In the genomic region with DNA sequence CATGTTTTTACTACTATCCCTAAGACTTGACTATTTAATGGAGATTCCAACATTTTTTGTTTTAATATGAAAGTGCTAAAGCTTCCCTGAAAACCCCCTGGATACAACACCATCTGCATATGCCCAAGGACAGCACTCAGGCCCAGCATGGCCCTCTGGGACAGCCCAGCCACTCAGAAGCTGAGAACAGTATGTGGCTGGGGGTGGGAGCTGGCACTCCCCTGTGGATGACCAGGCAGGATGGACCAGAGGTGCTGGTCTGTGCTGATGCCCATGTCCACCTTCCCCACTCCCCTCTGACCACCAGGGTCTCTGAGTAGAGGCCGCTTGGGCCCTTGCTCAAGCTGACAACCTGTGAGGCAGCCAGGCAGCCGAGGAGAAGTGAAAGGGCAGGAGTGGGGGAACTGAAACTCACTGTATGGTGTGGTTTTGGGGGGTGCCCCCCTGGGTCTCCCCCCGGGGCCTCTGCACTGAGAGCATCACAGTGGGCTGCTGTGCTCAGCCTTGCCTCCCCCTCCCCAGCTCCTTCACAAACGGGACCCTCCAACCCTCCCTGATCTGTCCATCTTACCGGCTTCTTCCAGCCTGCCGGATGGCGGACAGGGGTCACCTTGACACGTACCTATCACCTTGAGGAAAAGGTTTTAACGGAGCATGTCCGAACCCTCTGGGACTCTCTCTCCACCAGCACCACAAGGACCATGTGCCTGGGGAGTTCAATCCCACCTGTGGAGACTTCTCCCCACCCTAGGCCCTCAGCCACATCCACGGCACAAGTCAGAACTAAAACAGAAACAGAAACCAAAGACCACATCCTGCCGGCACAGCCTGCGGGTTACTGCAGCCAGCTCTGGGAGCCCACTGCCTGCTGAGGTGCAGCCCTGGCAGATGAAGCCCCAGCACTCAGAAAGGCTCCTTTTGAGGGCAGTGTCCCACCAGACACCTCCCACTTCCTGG, we compare ENCODE assay signal across 1 cellular context.
TF ChIP-seq lines count a peak whose summit lies in the region.

A gene (minus strand): TSS at position 785 of the 957 bp plus-strand sequence. CDS start 14,798 bp downstream, outside the sequence.

TF ChIP-seq in GM23338, 12 proteins besides CTCF, POLR2A, EP300 and RAD21 (continued from another document):
- TF ChIP-seq ZNF331 (CRISPR knock-in tag; IDR thresholded peaks at IDR 0.05; ENCODE audit: low read depth) = no peak
- no peak for TF ChIP-seq NANOG (IDR thresholded peaks at IDR 0.05; ENCODE audit: borderline replicate concordance)
- TF ChIP-seq STAT1 (IDR thresholded peaks at IDR 0.05; ENCODE audit: unreplicated experiment) = no peak
- no peak for TF ChIP-seq JUNB (IDR thresholded peaks at IDR 0.05; ENCODE audit: unreplicated experiment)
- TF ChIP-seq CREB1 (CRISPR knock-in tag; IDR thresholded peaks at IDR 0.05; ENCODE audit: low read depth) = no peak
- TF ChIP-seq POLR2AphosphoS5 (IDR thresholded peaks at IDR 0.05; ENCODE audit: low read depth) = no peak
- no peak for TF ChIP-seq EZH2phosphoT487 (IDR thresholded peaks at IDR 0.05; ENCODE audit: unreplicated experiment)
- no peak for TF ChIP-seq ZNF114 (CRISPR knock-in tag; IDR thresholded peaks at IDR 0.05)
- TF ChIP-seq, protein P1, sequence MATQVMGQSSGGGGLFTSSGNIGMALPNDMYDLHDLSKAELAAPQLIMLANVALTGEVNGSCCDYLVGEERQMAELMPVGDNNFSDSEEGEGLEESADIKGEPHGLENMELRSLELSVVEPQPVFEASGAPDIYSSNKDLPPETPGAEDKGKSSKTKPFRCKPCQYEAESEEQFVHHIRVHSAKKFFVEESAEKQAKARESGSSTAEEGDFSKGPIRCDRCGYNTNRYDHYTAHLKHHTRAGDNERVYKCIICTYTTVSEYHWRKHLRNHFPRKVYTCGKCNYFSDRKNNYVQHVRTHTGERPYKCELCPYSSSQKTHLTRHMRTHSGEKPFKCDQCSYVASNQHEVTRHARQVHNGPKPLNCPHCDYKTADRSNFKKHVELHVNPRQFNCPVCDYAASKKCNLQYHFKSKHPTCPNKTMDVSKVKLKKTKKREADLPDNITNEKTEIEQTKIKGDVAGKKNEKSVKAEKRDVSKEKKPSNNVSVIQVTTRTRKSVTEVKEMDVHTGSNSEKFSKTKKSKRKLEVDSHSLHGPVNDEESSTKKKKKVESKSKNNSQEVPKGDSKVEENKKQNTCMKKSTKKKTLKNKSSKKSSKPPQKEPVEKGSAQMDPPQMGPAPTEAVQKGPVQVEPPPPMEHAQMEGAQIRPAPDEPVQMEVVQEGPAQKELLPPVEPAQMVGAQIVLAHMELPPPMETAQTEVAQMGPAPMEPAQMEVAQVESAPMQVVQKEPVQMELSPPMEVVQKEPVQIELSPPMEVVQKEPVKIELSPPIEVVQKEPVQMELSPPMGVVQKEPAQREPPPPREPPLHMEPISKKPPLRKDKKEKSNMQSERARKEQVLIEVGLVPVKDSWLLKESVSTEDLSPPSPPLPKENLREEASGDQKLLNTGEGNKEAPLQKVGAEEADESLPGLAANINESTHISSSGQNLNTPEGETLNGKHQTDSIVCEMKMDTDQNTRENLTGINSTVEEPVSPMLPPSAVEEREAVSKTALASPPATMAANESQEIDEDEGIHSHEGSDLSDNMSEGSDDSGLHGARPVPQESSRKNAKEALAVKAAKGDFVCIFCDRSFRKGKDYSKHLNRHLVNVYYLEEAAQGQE (IDR thresholded peaks at IDR 0.05; ENCODE audit: unreplicated experiment) = no peak
- TF ChIP-seq, protein P2, sequence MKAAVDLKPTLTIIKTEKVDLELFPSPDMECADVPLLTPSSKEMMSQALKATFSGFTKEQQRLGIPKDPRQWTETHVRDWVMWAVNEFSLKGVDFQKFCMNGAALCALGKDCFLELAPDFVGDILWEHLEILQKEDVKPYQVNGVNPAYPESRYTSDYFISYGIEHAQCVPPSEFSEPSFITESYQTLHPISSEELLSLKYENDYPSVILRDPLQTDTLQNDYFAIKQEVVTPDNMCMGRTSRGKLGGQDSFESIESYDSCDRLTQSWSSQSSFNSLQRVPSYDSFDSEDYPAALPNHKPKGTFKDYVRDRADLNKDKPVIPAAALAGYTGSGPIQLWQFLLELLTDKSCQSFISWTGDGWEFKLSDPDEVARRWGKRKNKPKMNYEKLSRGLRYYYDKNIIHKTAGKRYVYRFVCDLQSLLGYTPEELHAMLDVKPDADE (IDR thresholded peaks at IDR 0.05) = no peak
TF ChIP-seq in GM23338: peak in this region for 0.
